ENCODE assay signal across 23 cellular contexts in the genomic region with DNA sequence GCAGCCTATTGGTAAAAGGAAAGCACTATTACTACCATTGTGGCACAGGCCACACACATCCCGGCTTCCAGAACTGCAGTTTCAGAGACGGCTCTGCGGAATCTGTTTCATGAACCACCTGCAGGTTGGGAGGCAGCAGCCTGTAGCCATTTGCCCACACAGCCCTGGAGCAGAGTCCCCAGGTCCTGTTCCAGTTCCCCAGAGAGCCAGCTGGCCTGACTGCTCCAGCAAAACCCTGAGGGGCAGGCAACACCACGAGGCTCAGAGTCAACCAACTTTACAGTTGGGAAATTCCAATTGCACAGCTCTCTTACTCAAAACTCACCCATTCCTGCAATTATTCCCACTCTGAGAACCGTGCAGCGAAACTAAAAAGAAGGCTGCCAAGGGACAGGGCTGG.
A peak's percentile ranks its signal among the peaks of the same experiment; 100 is the strongest.
DNase-seq lines count a peak whose midpoint lies in the region; ATAC-seq and TF ChIP-seq lines count a peak whose summit lies in the region.
"Had no signal": no experiment of that assay in that cellular context is flagged by ENCODE, and none has a peak within 500 bp of the region (broad histone marks: within the 10 kb centered on the region; RNA-seq: fewer than 3 reads in every experiment).

No MANE protein-coding gene starts in this region.

- H3K79me2 ChIP-seq in GM23338 (replicated peaks; ENCODE audit: insufficient read depth), result no peaks in the 10 kb centered on the region

- TF ChIP-seq CTCF in GM23338 (conservative IDR thresholded peaks at IDR 0.05; ENCODE audit: low read depth in 2 of 2) (no peak), WERI-Rb-1 (IDR thresholded peaks at IDR 0.05; ENCODE audit: low read depth, low read length) (no peak), type B pancreatic cell (conservative IDR thresholded peaks at IDR 0.05) (no peak)

- H3K9me3 Mint-ChIP-seq in GM23338 (no peaks in the 10 kb centered on the region), type B pancreatic cell (peaks cover 8% of the 10 kb centered on the region)
- H3K9me3 Mint-ChIP-seq: CD4-positive, alpha-beta T cell had no signal

- H4K20me1 ChIP-seq in GM23338 (replicated peaks; ENCODE audit: insufficient read depth), result no peaks in the 10 kb centered on the region
- H4K20me1 ChIP-seq: BLaER1 had no signal

- H3K27me3 Mint-ChIP-seq in GM23338 (ENCODE audit: insufficient read depth, low read depth, poor library complexity) (peaks cover 7% of the 10 kb centered on the region), type B pancreatic cell (peaks cover 15% of the 10 kb centered on the region)

- H3K23ac ChIP-seq in neuronal stem cell (ENCODE audit: low read depth, low read length, poor library complexity), result no peak overlapping the region

- H3K27ac Mint-ChIP-seq in GM23338 (no peak overlapping the region), type B pancreatic cell (no peak overlapping the region)
- H3K27ac Mint-ChIP-seq: CD4-positive, alpha-beta T cell had no signal

- H3K4me3 ChIP-seq in GM23338 (no peak overlapping the region), WERI-Rb-1 (ENCODE audit: low read depth, low read length) (no peak overlapping the region), neuronal stem cell (ENCODE audit: low read length in 2 of 2) (no peak overlapping the region)
- H3K4me3 ChIP-seq: BLaER1, GM12878, HAP-1, SK-N-MC had no signal

- no peak overlapping the region for H4K8ac ChIP-seq in neuronal stem cell (ENCODE audit: low read depth, low read length)

- H3K4me3 Mint-ChIP-seq in GM23338 (no peak overlapping the region), type B pancreatic cell (no peak overlapping the region)
- H3K4me3 Mint-ChIP-seq: CD4-positive, alpha-beta T cell had no signal

- no peaks in the 10 kb centered on the region for H3K36me3 Mint-ChIP-seq in GM23338 (ENCODE audit: low read depth)
- no peaks in the 10 kb centered on the region for H3K36me3 Mint-ChIP-seq in type B pancreatic cell

- H2AK5ac ChIP-seq in neuronal stem cell (ENCODE audit: low read depth, low read length), result no peak overlapping the region

- H3K27ac ChIP-seq in GM23338 (ENCODE audit: low read depth) (no peak overlapping the region), WERI-Rb-1 (peak overlapping the region; percentile 59), neuronal stem cell (replicated peaks; ENCODE audit: low read length) (no peak overlapping the region)
- H3K27ac ChIP-seq: BLaER1, SK-N-MC had no signal

- H3K9me3 ChIP-seq in WERI-Rb-1 (ENCODE audit: severe bottlenecking) (no peaks in the 10 kb centered on the region), neuronal stem cell (replicated peaks in 1 of 2; ENCODE audit: control insufficient read depth in 2 of 2, insufficient read depth in 1 of 2, low read depth in 1 of 2, low read length in 2 of 2) (no peaks in the 10 kb centered on the region)
- H3K9me3 ChIP-seq: BLaER1, HAP-1 had no signal

- no peaks in the 10 kb centered on the region for H3F3A ChIP-seq in GM23338 (replicated peaks; ENCODE audit: low read depth)

- peak; percentile 43; the same call in 2 of the 3 replicates for ATAC-seq in GM23338
- ATAC-seq: GM12878, Right ventricle myocardium inferior had no signal

- DNase-seq in GM23338 (ENCODE audit: low spot score), result no peak
- DNase-seq in WERI-Rb-1, result no peak
- peak; percentile 2 for DNase-seq in kidney tubule cell (ENCODE audit: low spot score)
- DNase-seq in neuronal stem cell (ENCODE audit: low spot score), result no peak
- DNase-seq in NCI-H1417 treated with DMSO at 0.1 percent for 48 hours (lab: John Stamatoyannopoulos, UW), result no peak
- DNase-seq in type B pancreatic cell (ENCODE audit: extremely low spot score, unreplicated experiment), result no peak
- DNase-seq in middle frontal gyrus (ENCODE audit: extremely low spot score, low spot score), result no peak
- DNase-seq: CD4-positive, alpha-beta T cell; COR-L47; DMS79 treated with DMSO at 0.1 percent for 48 hours; KBM-7; MM.1S; NCI-H1048; NCI-H1436 treated with DMSO at 0.1 percent for 48 hours; NCI-H1930; NCI-H510A; NCI-H748 treated with DMSO at 0.1 percent for 48 hours; OCI-M1 had no signal

- peaks cover 11% of the 10 kb centered on the region for H3K4me1 Mint-ChIP-seq in GM23338
- H3K4me1 Mint-ChIP-seq in type B pancreatic cell (ENCODE audit: unreplicated experiment), result peaks cover 14% of the 10 kb centered on the region

- no peak overlapping the region for H3K18ac ChIP-seq in neuronal stem cell (ENCODE audit: low read length)

- H3K4me1 ChIP-seq in GM23338 (ENCODE audit: insufficient read depth), result peaks cover 8% of the 10 kb centered on the region
- H3K4me1 ChIP-seq in neuronal stem cell (ENCODE audit: control insufficient read depth in 2 of 2, insufficient read depth in 1 of 2, low read depth in 1 of 2, low read length in 2 of 2), result peaks cover 0 to 9% of the 10 kb centered on the region in 2 donors
- H3K4me1 ChIP-seq: BLaER1, HAP-1 had no signal

- no peak overlapping the region for H4K91ac ChIP-seq in neuronal stem cell (ENCODE audit: low read depth, low read length, poor library complexity)

- no peak overlapping the region for H2BK5ac ChIP-seq in neuronal stem cell (ENCODE audit: low read length)

- no peak overlapping the region for H2BK120ac ChIP-seq in neuronal stem cell (ENCODE audit: low read depth, low read length)

- no peak overlapping the region for H2BK12ac ChIP-seq in neuronal stem cell (ENCODE audit: low read length)

- no peak overlapping the region for H3K9ac ChIP-seq in neuronal stem cell (ENCODE audit: low read depth, low read length, poor library complexity)
- H3K9ac ChIP-seq: BLaER1 had no signal

- no peak overlapping the region for H2AFZ ChIP-seq in GM23338
- H2AFZ ChIP-seq in neuronal stem cell (ENCODE audit: low read length), result peak overlapping the region; percentile 31

- H3K36me3 ChIP-seq in GM23338 (ENCODE audit: insufficient read depth) (no peaks in the 10 kb centered on the region), WERI-Rb-1 (no peaks in the 10 kb centered on the region), neuronal stem cell (replicated peaks in 1 of 2; ENCODE audit: control insufficient read depth in 2 of 2, insufficient read depth in 2 of 2, low read length in 2 of 2) (no peaks in the 10 kb centered on the region)
- H3K36me3 ChIP-seq: BLaER1, HAP-1 had no signal

- H3K4ac ChIP-seq in neuronal stem cell (ENCODE audit: low read length), result no peak overlapping the region

- H3K27me3 ChIP-seq in GM23338 (ENCODE audit: insufficient read depth) (no peaks in the 10 kb centered on the region), WERI-Rb-1 (ENCODE audit: insufficient read depth, low read depth, severe bottlenecking) (no peaks in the 10 kb centered on the region), neuronal stem cell (ENCODE audit: control insufficient read depth in 3 of 3, insufficient read depth in 3 of 3, low read depth in 1 of 3, low read length in 3 of 3) (peaks cover 0 to 22% (median 0%) of the 10 kb centered on the region in 3 experiments)

- H3K14ac ChIP-seq in neuronal stem cell (ENCODE audit: low read length), result no peak overlapping the region

- H3K9me2 ChIP-seq in GM23338 (ENCODE audit: insufficient read depth), result peaks cover 4% of the 10 kb centered on the region; the same call in 1 of the 2 replicates

- H3K4me2 ChIP-seq in GM23338 (no peak overlapping the region), neuronal stem cell (ENCODE audit: insufficient read depth, low read length, poor library complexity, severe bottlenecking) (no peak overlapping the region)
- H3K4me2 ChIP-seq: BLaER1 had no signal

- no peaks in the 10 kb centered on the region for H3K79me1 ChIP-seq in neuronal stem cell (ENCODE audit: low read depth, low read length)

- no CpG with 5 or more reads among the region's 6 CpGs for WGBS in neuronal stem cell (ENCODE audit: extremely low coverage in 2 of 2, insufficient read length in 2 of 2, insufficient replicate concordance in 1 of 2), 2 donors

- H2BK15ac ChIP-seq in neuronal stem cell (ENCODE audit: low read length), result no peak overlapping the region

TF ChIP-seq in GM23338, 12 proteins besides CTCF, POLR2A, EP300 and RAD21:
- no peak for TF ChIP-seq REST (IDR thresholded peaks at IDR 0.05; ENCODE audit: unreplicated experiment)
